In genomic region chr1:151837841-151838490, GRCh38 we compare ENCODE assay signal across 8 cellular contexts. TPM values are rescaled to one million over a fixed set of nuclear protein-coding genes. Genes with fewer than 3 reads are reported as not detected.
DNase-seq lines count a peak whose midpoint lies in the region; ATAC-seq lines count a peak whose summit lies in the region.

No MANE protein-coding gene starts in this region.

- peak; percentile 18 to 22 for ATAC-seq in activated CD4-positive, CD25-positive, alpha-beta regulatory T cell treated with anti-CD3 and anti-CD28 coated beads, Interleukin-2, amount 50 U/mL, for 24 hours
- ATAC-seq in activated naive CD8-positive, alpha-beta T cell treated with anti-CD3 and anti-CD28 coated beads, Interleukin-2, amount 10 ng/mL, durations not matched to agents 7 days and 5 days (ENCODE audit: low read depth), result peak; percentile 20
- peak; percentile 28 to 40 for ATAC-seq in stimulated activated naive B cell treated with anti-CD40 and anti-IgM and Interleukin-4, amounts not matched to agents 10 μg/mL and 1 μg/mL and 100 μg/mL, for 72 hours (replicated peaks)

- POLR2A ChIA-PET in activated naive CD8-positive, alpha-beta T cell treated with anti-CD3 and anti-CD28 coated beads, Interleukin-2, amount 10 ng/mL, durations not matched to agents 7 days and 5 days (lab: Charles Lee), result interaction anchor here (0.6 kb wide), 1 partner anchor 167 kb away, joined by 3 read pairs; no protein-coding TSS in a partner anchor

- H3K4me1 Mint-ChIP-seq in activated naive CD8-positive, alpha-beta T cell treated with anti-CD3 and anti-CD28 coated beads, Interleukin-2, amount 10 ng/mL, durations not matched to agents 7 days and 5 days, result peaks cover 40% of the 10 kb centered on the region
- peaks cover 22 to 40% of the 10 kb centered on the region in 2 donors for H3K4me1 Mint-ChIP-seq in stimulated activated naive B cell treated with anti-CD40 and anti-IgM and Interleukin-4, amounts not matched to agents 10 μg/mL and 1 μg/mL and 100 μg/mL, for 72 hours

- peak overlapping the region; percentile 86 for H3K4me3 Mint-ChIP-seq in activated naive CD8-positive, alpha-beta T cell treated with anti-CD3 and anti-CD28 coated beads, Interleukin-2, amount 10 ng/mL, durations not matched to agents 7 days and 5 days
- peak overlapping the region; percentile 80 to 84 for H3K4me3 Mint-ChIP-seq in stimulated activated naive B cell treated with anti-CD40 and anti-IgM and Interleukin-4, amounts not matched to agents 10 μg/mL and 1 μg/mL and 100 μg/mL, for 72 hours

- no peak for DNase-seq in activated CD4-positive, CD25-positive, alpha-beta regulatory T cell (lab: John Stamatoyannopoulos, UW)
- DNase-seq in activated naive CD8-positive, alpha-beta T cell treated with anti-CD3 and anti-CD28 coated beads, Interleukin-2, amount 10 ng/mL, durations not matched to agents 7 days and 5 days, result peak; percentile 62
- DNase-seq in iris pigment epithelial cell (ENCODE audit: low read depth) (peak; percentile 21), NCI-H1105 treated with DMSO at 0.1 percent for 48 hours (lab: John Stamatoyannopoulos, UW) (no peak), cerebellar cortex (ENCODE audit: low spot score) (no peak), kidney glomerular epithelial cell (lab: John Stamatoyannopoulos, UW) (no peak)
- peak; percentile 46 for DNase-seq in stimulated activated naive B cell treated with anti-CD40 and anti-IgM and Interleukin-4, amounts not matched to agents 10 μg/mL and 1 μg/mL and 100 μg/mL, for 72 hours

- H3K36me3 Mint-ChIP-seq in activated naive CD8-positive, alpha-beta T cell treated with anti-CD3 and anti-CD28 coated beads, Interleukin-2, amount 10 ng/mL, durations not matched to agents 7 days and 5 days, result no peaks in the 10 kb centered on the region
- peaks cover 0 to 3% of the 10 kb centered on the region in 2 donors for H3K36me3 Mint-ChIP-seq in stimulated activated naive B cell treated with anti-CD40 and anti-IgM and Interleukin-4, amounts not matched to agents 10 μg/mL and 1 μg/mL and 100 μg/mL, for 72 hours

- no peaks in the 10 kb centered on the region for H3K9me3 Mint-ChIP-seq in activated naive CD8-positive, alpha-beta T cell treated with anti-CD3 and anti-CD28 coated beads, Interleukin-2, amount 10 ng/mL, durations not matched to agents 7 days and 5 days
- H3K9me3 Mint-ChIP-seq in stimulated activated naive B cell treated with anti-CD40 and anti-IgM and Interleukin-4, amounts not matched to agents 10 μg/mL and 1 μg/mL and 100 μg/mL, for 72 hours, result no peaks in the 10 kb centered on the region

- peak overlapping the region; percentile 90 for H3K27ac Mint-ChIP-seq in activated naive CD8-positive, alpha-beta T cell treated with anti-CD3 and anti-CD28 coated beads, Interleukin-2, amount 10 ng/mL, durations not matched to agents 7 days and 5 days
- H3K27ac Mint-ChIP-seq in stimulated activated naive B cell treated with anti-CD40 and anti-IgM and Interleukin-4, amounts not matched to agents 10 μg/mL and 1 μg/mL and 100 μg/mL, for 72 hours, result peak overlapping the region; percentile 75

- H3K27me3 Mint-ChIP-seq in activated naive CD8-positive, alpha-beta T cell treated with anti-CD3 and anti-CD28 coated beads, Interleukin-2, amount 10 ng/mL, durations not matched to agents 7 days and 5 days, result peaks cover 9% of the 10 kb centered on the region
- peaks cover 8 to 31% of the 10 kb centered on the region in 2 donors for H3K27me3 Mint-ChIP-seq in stimulated activated naive B cell treated with anti-CD40 and anti-IgM and Interleukin-4, amounts not matched to agents 10 μg/mL and 1 μg/mL and 100 μg/mL, for 72 hours

RNA-seq across cellular contexts. Expression of gene C2CD4D, which starts 1.7 kb away (rescaled TPM):
- total RNA-seq in activated naive CD8-positive, alpha-beta T cell treated with anti-CD3 and anti-CD28 coated beads, Interleukin-2, amount 10 ng/mL, durations not matched to agents 7 days and 5 days, result under 1 TPM in 1 of 2 experiments, not detected in 1; 0.17 TPM

RNA-seq across cellular contexts. Expression of gene RORC, which starts 6.4 kb away (rescaled TPM):
- total RNA-seq in activated naive CD8-positive, alpha-beta T cell treated with anti-CD3 and anti-CD28 coated beads, Interleukin-2, amount 10 ng/mL, durations not matched to agents 7 days and 5 days, result 1 to 10 TPM; 1.2 to 1.4 TPM

RNA-seq across cellular contexts. Expression of gene THEM5, which starts 15.5 kb away (rescaled TPM):
- not detected for total RNA-seq in activated naive CD8-positive, alpha-beta T cell treated with anti-CD3 and anti-CD28 coated beads, Interleukin-2, amount 10 ng/mL, durations not matched to agents 7 days and 5 days

RNA-seq across cellular contexts. Expression of gene LINGO4, which starts 32.7 kb away (rescaled TPM):
- under 1 TPM in 1 of 2 experiments, not detected in 1; 0.14 TPM for total RNA-seq in activated naive CD8-positive, alpha-beta T cell treated with anti-CD3 and anti-CD28 coated beads, Interleukin-2, amount 10 ng/mL, durations not matched to agents 7 days and 5 days

RNA-seq across cellular contexts. Expression of gene TDRKH, which starts 47.7 kb away (rescaled TPM):
- total RNA-seq in activated naive CD8-positive, alpha-beta T cell treated with anti-CD3 and anti-CD28 coated beads, Interleukin-2, amount 10 ng/mL, durations not matched to agents 7 days and 5 days, result 10 to 100 TPM; 15.9 to 16.1 TPM

Comparison
In these comparisons a context has a peak if more than half of its experiments do, and no peak if none do; other contexts are left out.
1. DNase-seq: peak in activated naive CD8-positive, alpha-beta T cell treated with anti-CD3 and anti-CD28 coated beads, Interleukin-2, amount 10 ng/mL, durations not matched to agents 7 days and 5 days (single experiment), iris pigment epithelial cell (single experiment) and stimulated activated naive B cell treated with anti-CD40 and anti-IgM and Interleukin-4, amounts not matched to agents 10 μg/mL and 1 μg/mL and 100 μg/mL, for 72 hours (single experiment); none in activated CD4-positive, CD25-positive, alpha-beta regulatory T cell (0 of 4), NCI-H1105 treated with DMSO at 0.1 percent for 48 hours (single experiment), cerebellar cortex (single experiment) and kidney glomerular epithelial cell (single experiment).
2. Peak in every context shown above with its lines, with median percentiles within 50 percentile points of each other: ATAC-seq.